8 cellular contexts compared by ENCODE assay signal in genomic region chr12:4276524-4277204, GRCh38.
DNase-seq lines count a peak whose midpoint lies in the region; ATAC-seq, FAIRE-seq and TF ChIP-seq lines count a peak whose summit lies in the region.

No MANE protein-coding gene starts in this region.

- no peak for ATAC-seq in GM21390 (IDR thresholded peaks at IDR 0.05; ENCODE audit: unreplicated experiment)

- peak; percentile 95 for TF ChIP-seq CTCF in D721Med (IDR thresholded peaks at IDR 0.05; ENCODE audit: insufficient read depth, missing control alignments)
- peak; percentile 85 for TF ChIP-seq CTCF in HFF-Myc (IDR thresholded peaks at IDR 0.05; ENCODE audit: low read depth, low read length, missing control alignments)

- H3K4me3 ChIP-seq in HFF-Myc (replicated peaks; ENCODE audit: low read depth, low read length) = no peak overlapping the region

- no peak for DNase-seq in D721Med (ENCODE audit: insufficient read length, low spot score)
- peak; percentile 74 for DNase-seq in HFF-Myc (ENCODE audit: extremely low read depth, low read depth)
- peak; percentile 71 for DNase-seq in NCI-H2196 (lab: John Stamatoyannopoulos, UW; ENCODE audit: unreplicated experiment)
- DNase-seq in activated CD4-positive, CD25-positive, alpha-beta regulatory T cell (lab: John Stamatoyannopoulos, UW) = peak; percentile 63 to 73 (median 71)
- peak in 52 of 61 donors; percentile 33 to 90 (median 66) for DNase-seq in caudate nucleus (lab: John Stamatoyannopoulos, UW)
- peak; percentile 98 for DNase-seq in islet precursor cell
- DNase-seq in stimulated activated CD4-positive, alpha-beta T cell treated with anti-CD3 and anti-CD28 coated beads, Interleukin-15, amount 100 ng/mL, for 24 hours = peak; percentile 89

- no peak for FAIRE-seq in D721Med (lab: Jason Lieb, UNC)

- no peak overlapping the region for H3K27ac ChIP-seq in caudate nucleus (ENCODE audit: low read depth, low read length)
